Comparison of ENCODE assay signal across 1 cellular context in the genomic region with DNA sequence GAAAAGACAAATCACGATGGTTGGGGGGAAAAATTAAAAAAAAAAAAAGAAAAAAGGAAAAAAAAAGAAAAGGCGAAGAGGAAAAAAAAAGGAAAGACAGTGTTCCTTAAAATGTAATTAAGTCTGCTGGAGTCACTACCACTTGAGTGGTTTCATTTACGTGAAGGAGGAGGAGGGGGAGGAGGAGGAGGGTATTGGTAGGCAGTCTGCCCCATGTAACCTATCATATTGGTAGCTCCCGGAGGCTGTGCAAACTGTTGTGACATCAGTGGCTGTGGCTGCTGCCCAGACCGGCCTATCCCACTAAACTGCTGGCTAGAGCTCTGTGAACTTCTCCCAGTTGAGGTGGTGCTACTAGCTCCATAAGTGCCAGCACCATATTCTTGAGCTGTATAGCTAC.
TF ChIP-seq lines count a peak whose summit lies in the region.

No MANE protein-coding gene starts in this region.

TF ChIP-seq in HEK293, 187 proteins besides CTCF, POLR2A, EP300 and RAD21 (continued from another document):
- TF ChIP-seq, protein P1, sequence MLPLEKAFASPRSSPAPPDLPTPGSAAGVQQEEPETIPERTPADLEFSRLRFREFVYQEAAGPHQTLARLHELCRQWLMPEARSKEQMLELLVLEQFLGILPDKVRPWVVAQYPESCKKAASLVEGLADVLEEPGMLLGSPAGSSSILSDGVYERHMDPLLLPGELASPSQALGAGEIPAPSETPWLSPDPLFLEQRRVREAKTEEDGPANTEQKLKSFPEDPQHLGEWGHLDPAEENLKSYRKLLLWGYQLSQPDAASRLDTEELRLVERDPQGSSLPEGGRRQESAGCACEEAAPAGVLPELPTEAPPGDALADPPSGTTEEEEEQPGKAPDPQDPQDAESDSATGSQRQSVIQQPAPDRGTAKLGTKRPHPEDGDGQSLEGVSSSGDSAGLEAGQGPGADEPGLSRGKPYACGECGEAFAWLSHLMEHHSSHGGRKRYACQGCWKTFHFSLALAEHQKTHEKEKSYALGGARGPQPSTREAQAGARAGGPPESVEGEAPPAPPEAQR (tag by site-specific recombination; IDR thresholded peaks at IDR 0.05), result no peak
- peak; percentile 68 for TF ChIP-seq EGR2 (tag by site-specific recombination; IDR thresholded peaks at IDR 0.05; ENCODE audit: low read depth)
- TF ChIP-seq, protein P2, sequence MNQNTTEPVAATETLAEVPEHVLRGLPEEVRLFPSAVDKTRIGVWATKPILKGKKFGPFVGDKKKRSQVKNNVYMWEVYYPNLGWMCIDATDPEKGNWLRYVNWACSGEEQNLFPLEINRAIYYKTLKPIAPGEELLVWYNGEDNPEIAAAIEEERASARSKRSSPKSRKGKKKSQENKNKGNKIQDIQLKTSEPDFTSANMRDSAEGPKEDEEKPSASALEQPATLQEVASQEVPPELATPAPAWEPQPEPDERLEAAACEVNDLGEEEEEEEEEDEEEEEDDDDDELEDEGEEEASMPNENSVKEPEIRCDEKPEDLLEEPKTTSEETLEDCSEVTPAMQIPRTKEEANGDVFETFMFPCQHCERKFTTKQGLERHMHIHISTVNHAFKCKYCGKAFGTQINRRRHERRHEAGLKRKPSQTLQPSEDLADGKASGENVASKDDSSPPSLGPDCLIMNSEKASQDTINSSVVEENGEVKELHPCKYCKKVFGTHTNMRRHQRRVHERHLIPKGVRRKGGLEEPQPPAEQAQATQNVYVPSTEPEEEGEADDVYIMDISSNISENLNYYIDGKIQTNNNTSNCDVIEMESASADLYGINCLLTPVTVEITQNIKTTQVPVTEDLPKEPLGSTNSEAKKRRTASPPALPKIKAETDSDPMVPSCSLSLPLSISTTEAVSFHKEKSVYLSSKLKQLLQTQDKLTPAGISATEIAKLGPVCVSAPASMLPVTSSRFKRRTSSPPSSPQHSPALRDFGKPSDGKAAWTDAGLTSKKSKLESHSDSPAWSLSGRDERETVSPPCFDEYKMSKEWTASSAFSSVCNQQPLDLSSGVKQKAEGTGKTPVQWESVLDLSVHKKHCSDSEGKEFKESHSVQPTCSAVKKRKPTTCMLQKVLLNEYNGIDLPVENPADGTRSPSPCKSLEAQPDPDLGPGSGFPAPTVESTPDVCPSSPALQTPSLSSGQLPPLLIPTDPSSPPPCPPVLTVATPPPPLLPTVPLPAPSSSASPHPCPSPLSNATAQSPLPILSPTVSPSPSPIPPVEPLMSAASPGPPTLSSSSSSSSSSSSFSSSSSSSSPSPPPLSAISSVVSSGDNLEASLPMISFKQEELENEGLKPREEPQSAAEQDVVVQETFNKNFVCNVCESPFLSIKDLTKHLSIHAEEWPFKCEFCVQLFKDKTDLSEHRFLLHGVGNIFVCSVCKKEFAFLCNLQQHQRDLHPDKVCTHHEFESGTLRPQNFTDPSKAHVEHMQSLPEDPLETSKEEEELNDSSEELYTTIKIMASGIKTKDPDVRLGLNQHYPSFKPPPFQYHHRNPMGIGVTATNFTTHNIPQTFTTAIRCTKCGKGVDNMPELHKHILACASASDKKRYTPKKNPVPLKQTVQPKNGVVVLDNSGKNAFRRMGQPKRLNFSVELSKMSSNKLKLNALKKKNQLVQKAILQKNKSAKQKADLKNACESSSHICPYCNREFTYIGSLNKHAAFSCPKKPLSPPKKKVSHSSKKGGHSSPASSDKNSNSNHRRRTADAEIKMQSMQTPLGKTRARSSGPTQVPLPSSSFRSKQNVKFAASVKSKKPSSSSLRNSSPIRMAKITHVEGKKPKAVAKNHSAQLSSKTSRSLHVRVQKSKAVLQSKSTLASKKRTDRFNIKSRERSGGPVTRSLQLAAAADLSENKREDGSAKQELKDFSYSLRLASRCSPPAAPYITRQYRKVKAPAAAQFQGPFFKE (tag by site-specific recombination; IDR thresholded peaks at IDR 0.05; ENCODE audit: borderline replicate concordance), result no peak
- TF ChIP-seq ZBTB8A (tag by site-specific recombination; IDR thresholded peaks at IDR 0.05), result no peak
- TF ChIP-seq ZNF544 (tag by site-specific recombination; IDR thresholded peaks at IDR 0.05), result no peak
- TF ChIP-seq ZNF677 (tag by site-specific recombination; IDR thresholded peaks at IDR 0.05), result no peak
- no peak for TF ChIP-seq ZNF777 (tag by site-specific recombination; IDR thresholded peaks at IDR 0.05; ENCODE audit: borderline replicate concordance)
- TF ChIP-seq WT1 (tag by site-specific recombination; IDR thresholded peaks at IDR 0.05), result 0 out of 2 replicates have a peak, but pooled peaks have one; percentile 24
- TF ChIP-seq, protein P3, sequence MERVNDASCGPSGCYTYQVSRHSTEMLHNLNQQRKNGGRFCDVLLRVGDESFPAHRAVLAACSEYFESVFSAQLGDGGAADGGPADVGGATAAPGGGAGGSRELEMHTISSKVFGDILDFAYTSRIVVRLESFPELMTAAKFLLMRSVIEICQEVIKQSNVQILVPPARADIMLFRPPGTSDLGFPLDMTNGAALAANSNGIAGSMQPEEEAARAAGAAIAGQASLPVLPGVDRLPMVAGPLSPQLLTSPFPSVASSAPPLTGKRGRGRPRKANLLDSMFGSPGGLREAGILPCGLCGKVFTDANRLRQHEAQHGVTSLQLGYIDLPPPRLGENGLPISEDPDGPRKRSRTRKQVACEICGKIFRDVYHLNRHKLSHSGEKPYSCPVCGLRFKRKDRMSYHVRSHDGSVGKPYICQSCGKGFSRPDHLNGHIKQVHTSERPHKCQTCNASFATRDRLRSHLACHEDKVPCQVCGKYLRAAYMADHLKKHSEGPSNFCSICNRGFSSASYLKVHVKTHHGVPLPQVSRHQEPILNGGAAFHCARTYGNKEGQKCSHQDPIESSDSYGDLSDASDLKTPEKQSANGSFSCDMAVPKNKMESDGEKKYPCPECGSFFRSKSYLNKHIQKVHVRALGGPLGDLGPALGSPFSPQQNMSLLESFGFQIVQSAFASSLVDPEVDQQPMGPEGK (tag by site-specific recombination; IDR thresholded peaks at IDR 0.05), result peak; percentile 35; the same call in 1 of the 2 replicates
- TF ChIP-seq ZFHX2 (tag by site-specific recombination; conservative IDR thresholded peaks at IDR 0.05), result peak; percentile 41; the same call in 1 of the 2 replicates
- 0 out of 2 replicates have a peak, but pooled peaks have one; percentile 45 for TF ChIP-seq ZSCAN23 (tag by site-specific recombination; IDR thresholded peaks at IDR 0.05)
- TF ChIP-seq, protein P4, sequence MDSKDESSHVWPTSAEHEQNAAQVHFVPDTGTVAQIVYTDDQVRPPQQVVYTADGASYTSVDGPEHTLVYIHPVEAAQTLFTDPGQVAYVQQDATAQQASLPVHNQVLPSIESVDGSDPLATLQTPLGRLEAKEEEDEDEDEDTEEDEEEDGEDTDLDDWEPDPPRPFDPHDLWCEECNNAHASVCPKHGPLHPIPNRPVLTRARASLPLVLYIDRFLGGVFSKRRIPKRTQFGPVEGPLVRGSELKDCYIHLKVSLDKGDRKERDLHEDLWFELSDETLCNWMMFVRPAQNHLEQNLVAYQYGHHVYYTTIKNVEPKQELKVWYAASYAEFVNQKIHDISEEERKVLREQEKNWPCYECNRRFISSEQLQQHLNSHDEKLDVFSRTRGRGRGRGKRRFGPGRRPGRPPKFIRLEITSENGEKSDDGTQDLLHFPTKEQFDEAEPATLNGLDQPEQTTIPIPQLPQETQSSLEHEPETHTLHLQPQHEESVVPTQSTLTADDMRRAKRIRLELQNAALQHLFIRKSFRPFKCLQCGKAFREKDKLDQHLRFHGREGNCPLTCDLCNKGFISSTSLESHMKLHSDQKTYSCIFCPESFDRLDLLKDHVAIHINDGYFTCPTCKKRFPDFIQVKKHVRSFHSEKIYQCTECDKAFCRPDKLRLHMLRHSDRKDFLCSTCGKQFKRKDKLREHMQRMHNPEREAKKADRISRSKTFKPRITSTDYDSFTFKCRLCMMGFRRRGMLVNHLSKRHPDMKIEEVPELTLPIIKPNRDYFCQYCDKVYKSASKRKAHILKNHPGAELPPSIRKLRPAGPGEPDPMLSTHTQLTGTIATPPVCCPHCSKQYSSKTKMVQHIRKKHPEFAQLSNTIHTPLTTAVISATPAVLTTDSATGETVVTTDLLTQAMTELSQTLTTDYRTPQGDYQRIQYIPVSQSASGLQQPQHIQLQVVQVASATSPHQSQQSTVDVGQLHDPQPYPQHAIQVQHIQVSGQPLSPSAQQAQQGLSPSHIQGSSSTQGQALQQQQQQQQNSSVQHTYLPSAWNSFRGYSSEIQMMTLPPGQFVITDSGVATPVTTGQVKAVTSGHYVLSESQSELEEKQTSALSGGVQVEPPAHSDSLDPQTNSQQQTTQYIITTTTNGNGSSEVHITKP (tag by site-specific recombination; IDR thresholded peaks at IDR 0.05), result peak; percentile 98
- TF ChIP-seq, protein P5, sequence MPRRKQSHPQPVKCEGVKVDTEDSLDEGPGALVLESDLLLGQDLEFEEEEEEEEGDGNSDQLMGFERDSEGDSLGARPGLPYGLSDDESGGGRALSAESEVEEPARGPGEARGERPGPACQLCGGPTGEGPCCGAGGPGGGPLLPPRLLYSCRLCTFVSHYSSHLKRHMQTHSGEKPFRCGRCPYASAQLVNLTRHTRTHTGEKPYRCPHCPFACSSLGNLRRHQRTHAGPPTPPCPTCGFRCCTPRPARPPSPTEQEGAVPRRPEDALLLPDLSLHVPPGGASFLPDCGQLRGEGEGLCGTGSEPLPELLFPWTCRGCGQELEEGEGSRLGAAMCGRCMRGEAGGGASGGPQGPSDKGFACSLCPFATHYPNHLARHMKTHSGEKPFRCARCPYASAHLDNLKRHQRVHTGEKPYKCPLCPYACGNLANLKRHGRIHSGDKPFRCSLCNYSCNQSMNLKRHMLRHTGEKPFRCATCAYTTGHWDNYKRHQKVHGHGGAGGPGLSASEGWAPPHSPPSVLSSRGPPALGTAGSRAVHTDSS (tag by site-specific recombination; IDR thresholded peaks at IDR 0.05), result 0 out of 2 replicates have a peak, but pooled peaks have one; percentile 38
- peak; percentile 15; the same call in 1 of the 2 replicates for TF ChIP-seq OSR2 (tag by site-specific recombination; IDR thresholded peaks at IDR 0.05)
